In genomic region chr1:201636581-201636980, GRCh38 we compare ENCODE assay signal across 1 cellular context.
TF ChIP-seq lines count a peak whose summit lies in the region.

No MANE protein-coding gene starts in this region.

TF ChIP-seq in H1, 55 proteins besides CTCF, POLR2A, EP300 and RAD21:
- TF ChIP-seq EZH2 (IDR thresholded peaks at IDR 0.05; ENCODE audit: low read depth, low read length, severe bottlenecking) = no peak
